ENCODE assay signal across 1 cellular context in genomic region chr2:97659256-97660043, GRCh38.
TF ChIP-seq lines count a peak whose summit lies in the region.

No MANE protein-coding gene starts in this region.

TF ChIP-seq in HepG2, 621 proteins besides CTCF, POLR2A, EP300 and RAD21:
- TF ChIP-seq AGO2 (optimal IDR thresholded peaks at IDR 0.05; ENCODE audit: low read depth, low read length) (peak; percentile 88), ZNF766 (CRISPR knock-in tag; IDR thresholded peaks at IDR 0.05; ENCODE audit: borderline replicate concordance) (no peak), RBFOX2 (IDR thresholded peaks at IDR 0.05; ENCODE audit: low read depth, low read length) (peak; percentile 65)
